8 cellular contexts compared by ENCODE assay signal in genomic region chr6:80165143-80165542, GRCh38. TPM values are rescaled to one million over a fixed set of nuclear protein-coding genes. Genes with fewer than 3 reads are reported as not detected.
DNase-seq lines count a peak whose midpoint lies in the region; ATAC-seq, FAIRE-seq and TF ChIP-seq lines count a peak whose summit lies in the region.

No MANE protein-coding gene starts in this region.

- no peaks in the 10 kb centered on the region for H3K4me1 ChIP-seq in K562 (replicated peaks in 1 of 2; ENCODE audit: control insufficient read depth in 2 of 2, insufficient read depth in 2 of 2, low read length in 2 of 2)

- CTCF ChIA-PET in GM10248 (lab: Yijun Ruan, JAX) = interaction anchor here (1.1 to 1.8 kb wide), 2 partner anchors 10 to 16 kb away, joined by 3 to 5 read pairs; no protein-coding TSS in a partner anchor
- CTCF ChIA-PET in K562 (lab: Yijun Ruan, JAX; ENCODE audit: low intra/inter-chr PET ratio) = no interaction called here

- peak; percentile 31 for DNase-seq in GM10248 (ENCODE audit: extremely low spot score)
- DNase-seq in K562 (ENCODE audit: extremely low read depth in 1 of 4, low spot score in 3 of 4) = no peak
- no peak for DNase-seq in mesenteric fat pad (ENCODE audit: low spot score)
- DNase-seq in T-helper 9 cell = no peak
- DNase-seq in HT-29 (ENCODE audit: low spot score) = no peak
- no peak for DNase-seq in midbrain (lab: John Stamatoyannopoulos, UW)

- ATAC-seq in GM21447 (IDR thresholded peaks at IDR 0.05; ENCODE audit: unreplicated experiment) (peak; percentile 95), HG03575 (IDR thresholded peaks at IDR 0.05; ENCODE audit: extremely low read depth, insufficient number of reproducible peaks, low FRiP score, unreplicated experiment) (peak; percentile 96), K562 (no peak)

- TF ChIP-seq CTCF in GM10248 (IDR thresholded peaks at IDR 0.05; ENCODE audit: control extremely low read depth, extremely low read depth, low read depth, missing control alignments) (no peak), K562 (IDR thresholded peaks at IDR 0.05 in 2 of 3, conservative IDR thresholded peaks at IDR 0.05 in 1 of 3; ENCODE audit: insufficient read depth in 2 of 3, low read depth in 1 of 3, low read length in 3 of 3) (no peak)

- POLR2A ChIA-PET in GM10248 (lab: Yijun Ruan, JAX) = no interaction called here
- POLR2A ChIA-PET in K562 (lab: Yijun Ruan, JAX) = no interaction called here

- WGBS in K562 (ENCODE audit: insufficient coverage, low coverage, missing lambda C conversion rate) = 11% methylated on average over 3 of the region's 3 CpGs

- no peak overlapping the region for H3K4me3 ChIP-seq in K562

- no peaks in the 10 kb centered on the region for H3K36me3 ChIP-seq in K562 (ENCODE audit: control insufficient read depth, insufficient read depth, low read length)

- TF ChIP-seq EP300 in K562 (IDR thresholded peaks at IDR 0.05; ENCODE audit: low read length) = no peak

- H3K9ac ChIP-seq in K562 (ENCODE audit: insufficient read depth in 1 of 2, low read depth in 2 of 2, low read length in 2 of 2) = no peak overlapping the region

- FAIRE-seq in K562 (lab: Jason Lieb, UNC) = peak; percentile 19

- TF ChIP-seq POLR2A in K562 (conservative IDR thresholded peaks at IDR 0.05) = no peak

- BruUV-seq in K562 (replicated peaks; lab: Mats Ljungman, UMichigan) = no TSS peak

- H3K27me3 ChIP-seq in K562 (ENCODE audit: control insufficient read depth in 2 of 2, insufficient read depth in 2 of 2, low read length in 2 of 2) = no peaks in the 10 kb centered on the region

- H2AFZ ChIP-seq in K562 (ENCODE audit: low read depth, low read length) = no peak overlapping the region

- no peak overlapping the region for H3K27ac ChIP-seq in K562 (ENCODE audit: extremely low read depth, low read depth, low read length)

- H3K9me1 ChIP-seq in K562 (ENCODE audit: control insufficient read depth, insufficient read depth, low read length) = no peaks in the 10 kb centered on the region

- no peak for TF ChIP-seq RAD21 in K562 (CRISPR knock-in tag; conservative IDR thresholded peaks at IDR 0.05 in 1 of 2, IDR thresholded peaks at IDR 0.05 in 1 of 2)

- H3K4me2 ChIP-seq in K562 (ENCODE audit: insufficient read depth, low read length) = no peak overlapping the region

- H3K9me3 ChIP-seq in K562 (replicated peaks; ENCODE audit: control insufficient read depth, insufficient read depth, low read depth, low read length) = no peaks in the 10 kb centered on the region

- intact Hi-C loops in K562 (cut with micrococcal nuclease) = no loop called here

- in situ Hi-C loops in K562 (cut with MboI) = no loop called here

- no peaks in the 10 kb centered on the region for H3K79me2 ChIP-seq in K562 (ENCODE audit: control insufficient read depth, insufficient read depth, low read length)

- H4K20me1 ChIP-seq in K562 (replicated peaks; ENCODE audit: control insufficient read depth, insufficient read depth, low read length) = no peaks in the 10 kb centered on the region

TF ChIP-seq in K562, 482 proteins besides CTCF, POLR2A, EP300 and RAD21:
- no peak for TF ChIP-seq ADNP (tag; IDR thresholded peaks at IDR 0.05)

RNA-seq across cellular contexts. Expression of gene BCKDHB, which starts 58.7 kb away (rescaled TPM):
- 15.1 and 26.8 TPM in 2 replicates for total RNA-seq in K562 (2011; cell fraction: chromatin; rRNA removed; ENCODE audit: low replicate concordance)
- total RNA-seq in K562 (2011; cell fraction: nucleolus; rRNA removed) = 3.8 and 5.3 TPM in 2 replicates
- 10.4 and 16.3 TPM in 2 replicates for total RNA-seq in K562 (2011; cell fraction: nucleoplasm; rRNA removed)
- total RNA-seq in K562 (2014; rRNA removed) = 7.2 TPM in 2 replicates
- total RNA-seq in K562 (2014; rRNA removed; fragmentation: Illumina TruSeq; extraction: Trizol) = 9.1 and 10.3 TPM in 2 replicates
- 6.4 and 6.9 TPM in 2 replicates for total RNA-seq in K562 (2015; rRNA removed; fragmentation: Illumina TruSeq; extraction: Trizol)
- 9.4 and 10.1 TPM in 2 replicates for total RNA-seq in K562 (2021)
- 11.0 and 23.7 TPM in 2 replicates for polyA plus RNA-seq in K562 (2011; rRNA removed)
- 5.7 and 7.2 TPM in 2 replicates for polyA plus RNA-seq in K562 (2011; cell fraction: cytosol; rRNA removed)
- polyA plus RNA-seq in K562 (2011; cell fraction: nucleus; rRNA removed) = 10.3 and 11.8 TPM in 2 replicates
- polyA plus RNA-seq in K562 (2012) = 6.4 and 6.8 TPM in 2 replicates
- polyA plus RNA-seq in K562 (2014; fragmentation: Illumina TruSeq; extraction: Trizol) = 6.9 and 7.5 TPM in 2 replicates
- polyA plus RNA-seq in K562 (2014; fragmentation: Nextera tagmentation; extraction: Ambion mirVana) = 1 to 10 TPM; 4.1 to 4.4 TPM
- 9.6 and 10.3 TPM in 2 replicates for polyA plus RNA-seq in K562 (2014; rRNA removed)
- 11.6 and 15.7 TPM in 2 replicates for polyA minus RNA-seq in K562 (2011; rRNA and poly(A)+ RNA removed)
- polyA minus RNA-seq in K562 (2011; cell fraction: cytosol; rRNA and poly(A)+ RNA removed) = 1.8 and 6.2 TPM in 2 replicates
- 16.4 and 22.9 TPM in 2 replicates for polyA minus RNA-seq in K562 (2011; cell fraction: nucleus; rRNA and poly(A)+ RNA removed)
- total RNA-seq in mesenteric fat pad = 18.2 TPM
- 25.0 and 27.0 TPM in 2 replicates for total RNA-seq in HT-29 (2014; rRNA removed; shearing (Covaris generic))
